8 cellular contexts compared by ENCODE assay signal in genomic region chr15:39887832-39888231, GRCh38. TPM values are rescaled to one million over a fixed set of nuclear protein-coding genes. Genes with fewer than 3 reads are reported as not detected.
DNase-seq lines count a peak whose midpoint lies in the region; ATAC-seq and TF ChIP-seq lines count a peak whose summit lies in the region.

No MANE protein-coding gene starts in this region.

- intact Hi-C loops in head of caudate nucleus (cut with DNase I): no loop called here

- H3K27me3 ChIP-seq in cardiac muscle cell: no peaks in the 10 kb centered on the region
- H3K27me3 ChIP-seq in right atrium auricular region: no peaks in the 10 kb centered on the region
- H3K27me3 ChIP-seq in upper lobe of left lung: no peaks in the 10 kb centered on the region

- no peak for TF ChIP-seq POLR2A in upper lobe of left lung (IDR thresholded peaks at IDR 0.05)

- TF ChIP-seq EP300 in upper lobe of left lung (IDR thresholded peaks at IDR 0.05): no peak

- in situ Hi-C loops in SK-MEL-5 (cut with HindIII; ENCODE audit: low pct_unique_long_range_greater_than_20kb, low sequenced_read_pairs): no loop called here

- WGBS in upper lobe of left lung, 2 donors: 13 to 23% methylated on average over 1 of the region's 1 CpG

- H3K36me3 ChIP-seq in cardiac muscle cell (no peaks in the 10 kb centered on the region), right atrium auricular region (no peaks in the 10 kb centered on the region), upper lobe of left lung (no peaks in the 10 kb centered on the region)

- no peaks in the 10 kb centered on the region for H3K9me3 ChIP-seq in cardiac muscle cell (ENCODE audit: low read depth)
- H3K9me3 ChIP-seq in right atrium auricular region: no peaks in the 10 kb centered on the region
- H3K9me3 ChIP-seq in upper lobe of left lung: no peaks in the 10 kb centered on the region

- H3K4me1 ChIP-seq in cardiac muscle cell (ENCODE audit: low read depth) (peaks cover 3% of the 10 kb centered on the region), right atrium auricular region (no peaks in the 10 kb centered on the region), upper lobe of left lung (peaks cover 0 to 9% (median 5%) of the 10 kb centered on the region in 4 donors)

- TF ChIP-seq CTCF in cardiac muscle cell (IDR thresholded peaks at IDR 0.05; ENCODE audit: low read depth, low read length) (peak; percentile 42), right atrium auricular region (IDR thresholded peaks at IDR 0.05) (peak in 1 of 2 donors; percentile 52), upper lobe of left lung (IDR thresholded peaks at IDR 0.05) (peak in 3 of 6 experiments; percentile 15 to 40 (median 33))

- no peak overlapping the region for H3K27ac ChIP-seq in cardiac muscle cell
- no peak overlapping the region for H3K27ac ChIP-seq in right atrium auricular region
- no peak overlapping the region for H3K27ac ChIP-seq in upper lobe of left lung

- DNase-seq in cardiac muscle cell (ENCODE audit: low read depth in 1 of 2, low spot score in 1 of 2) (peak; percentile 13 to 50), right atrium auricular region (ENCODE audit: low spot score) (no peak), SK-MEL-5 (ENCODE audit: low read depth, low spot score) (peak; percentile 56), head of caudate nucleus (peak in 29 of 42 donors; percentile 10 to 59 (median 30)), upper lobe of left lung (peak in 1 of 2 donors; percentile 30)

- H3K4me3 ChIP-seq in cardiac muscle cell: no peak overlapping the region
- H3K4me3 ChIP-seq in right atrium auricular region: no peak overlapping the region
- no peak overlapping the region for H3K4me3 ChIP-seq in upper lobe of left lung

- ATAC-seq in upper lobe of left lung (ENCODE audit: low FRiP score in 2 of 2): peak; percentile 42 to 57
- ATAC-seq in HG02610 (IDR thresholded peaks at IDR 0.05; ENCODE audit: unreplicated experiment): no peak
- no peak for ATAC-seq in GM21529 (IDR thresholded peaks at IDR 0.05; ENCODE audit: unreplicated experiment)
- ATAC-seq in HG03378 (IDR thresholded peaks at IDR 0.05; ENCODE audit: unreplicated experiment): no peak

RNA-seq across cellular contexts. Expression of gene GPR176, which starts 32.2 kb away (rescaled TPM):
- total RNA-seq in cardiac muscle cell (3.2 and 5.6 TPM in 2 replicates), right atrium auricular region (1 to 10 TPM; 4.3 to 6.7 TPM), upper lobe of left lung (10 to 100 TPM in 1 of 6 donors, 1 to 10 TPM in 5; 1.4 to 12.0 (median 4.9) TPM)
- 1.4 and 5.9 TPM in 2 replicates for polyA plus RNA-seq in cardiac muscle cell
- total RNA-seq in SK-MEL-5 (2014; rRNA removed; shearing (Covaris generic)): 5.3 and 6.3 TPM in 2 replicates
- polyA plus RNA-seq in SK-MEL-5 (2015; cell fraction: cytosol; rRNA removed): 6.2 and 8.7 TPM in 2 replicates
- polyA plus RNA-seq in SK-MEL-5 (2015; cell fraction: nucleus; rRNA removed): 3.3 and 3.5 TPM in 2 replicates

RNA-seq across cellular contexts. Expression of gene EIF2AK4, which starts 46.1 kb away (rescaled TPM):
- total RNA-seq in cardiac muscle cell (41.4 and 54.7 TPM in 2 replicates), right atrium auricular region (10 to 100 TPM; 27.8 to 28.1 TPM), upper lobe of left lung (10 to 100 TPM; 29.6 to 65.7 (median 42.3) TPM)
- polyA plus RNA-seq in cardiac muscle cell: 60.6 and 74.9 TPM in 2 replicates
- total RNA-seq in SK-MEL-5 (2014; rRNA removed; shearing (Covaris generic)): 68.1 and 71.2 TPM in 2 replicates
- polyA plus RNA-seq in SK-MEL-5 (2015; cell fraction: cytosol; rRNA removed): 49.6 and 64.9 TPM in 2 replicates
- polyA plus RNA-seq in SK-MEL-5 (2015; cell fraction: nucleus; rRNA removed): 28.3 and 30.2 TPM in 2 replicates

Comparison
In these comparisons a context has a peak if more than half of its experiments do, and no peak if none do; other contexts are left out.
1. ATAC-seq: peak in upper lobe of left lung (2 of 2); none in HG02610 (single experiment), GM21529 (single experiment) and HG03378 (single experiment).